In the genomic region with DNA sequence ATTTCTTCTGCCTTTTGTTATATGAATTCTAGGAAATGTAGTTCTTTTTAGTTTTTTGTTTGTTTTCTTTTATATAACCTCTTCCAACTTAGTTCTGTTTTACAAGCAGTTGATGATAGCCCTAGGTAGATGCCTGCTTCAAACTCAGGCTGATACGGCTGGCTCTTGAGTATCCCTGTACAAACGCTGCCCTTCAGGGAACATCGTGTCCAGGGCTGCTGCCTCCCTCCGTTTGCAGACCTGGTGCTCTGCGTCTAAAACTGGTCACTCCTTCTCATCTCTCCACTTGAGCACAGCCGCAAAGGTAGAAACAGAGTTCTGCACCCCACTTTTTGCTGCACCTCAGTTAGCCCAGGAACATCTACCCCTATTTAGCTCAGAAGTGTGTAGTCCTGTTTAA, we compare ENCODE assay signal across 10 cellular contexts.
DNase-seq lines count a peak whose midpoint lies in the region; ATAC-seq and TF ChIP-seq lines count a peak whose summit lies in the region.
"Had no signal": no experiment of that assay in that cellular context is flagged by ENCODE, and none has a peak within 500 bp of the region (broad histone marks: within the 10 kb centered on the region; RNA-seq: fewer than 3 reads in every experiment).

No MANE protein-coding gene starts in this region.

- H3K79me2 ChIP-seq in DND-41 (ENCODE audit: insufficient read depth, low read length), result no peaks in the 10 kb centered on the region; the same call in none of the 2 replicates

- H2AFZ ChIP-seq in DND-41 (ENCODE audit: low read depth, low read length), result peak overlapping the region; percentile 40; the same call in 1 of the 2 replicates

- no peaks in the 10 kb centered on the region for H4K20me1 ChIP-seq in DND-41 (ENCODE audit: insufficient read depth, low read length)

- peak overlapping the region; percentile 32 for H3K9ac ChIP-seq in DND-41 (ENCODE audit: low read depth, low read length)
- H3K9ac ChIP-seq in skeletal muscle satellite cell (ENCODE audit: low read depth, low read length), result peak overlapping the region; percentile 31

- no peak for ATAC-seq in DND-41 (ENCODE audit: insufficient read depth, low read depth)
- no peak for ATAC-seq in HG03045 (IDR thresholded peaks at IDR 0.05; ENCODE audit: unreplicated experiment)

- H3K27me3 ChIP-seq in DND-41 (ENCODE audit: insufficient read depth, low read length, poor library complexity) (no peaks in the 10 kb centered on the region), SJCRH30 (no peaks in the 10 kb centered on the region), right atrium auricular region (no peaks in the 10 kb centered on the region), skeletal muscle satellite cell (ENCODE audit: control insufficient read depth, insufficient read depth, low read length) (no peaks in the 10 kb centered on the region)

- DNase-seq in DND-41 (no peak), SJCRH30 (peak in 1 of 2 experiments; percentile 7), right atrium auricular region (ENCODE audit: low spot score) (no peak), NCI-H2107 treated with DMSO at 0.1 percent for 48 hours (lab: John Stamatoyannopoulos, UW; ENCODE audit: unreplicated experiment) (no peak), middle frontal gyrus (ENCODE audit: extremely low spot score, low spot score) (no peak), GM13977 (ENCODE audit: low spot score) (no peak)
- DNase-seq: MM.1S had no signal

- H3K27ac ChIP-seq in DND-41 (ENCODE audit: low read length), result peak overlapping the region; percentile 65
- peak overlapping the region; percentile 60; the same call in 1 of the 2 replicates for H3K27ac ChIP-seq in SJCRH30
- peak overlapping the region; percentile 60 to 67 for H3K27ac ChIP-seq in right atrium auricular region

- TF ChIP-seq CTCF in DND-41 (IDR thresholded peaks at IDR 0.05; ENCODE audit: borderline replicate concordance, extremely low read depth, low read length, poor library complexity, severe bottlenecking), result no peak
- no peak for TF ChIP-seq CTCF in right atrium auricular region (IDR thresholded peaks at IDR 0.05)
- TF ChIP-seq CTCF in GM13977 (IDR thresholded peaks at IDR 0.05; ENCODE audit: extremely low read depth, insufficient read depth, missing control alignments), result no peak

- no peaks in the 10 kb centered on the region for H3K9me3 ChIP-seq in DND-41 (ENCODE audit: insufficient read depth, low read length, severe bottlenecking)
- H3K9me3 ChIP-seq in SJCRH30 (replicated peaks), result no peaks in the 10 kb centered on the region
- H3K9me3 ChIP-seq in right atrium auricular region, result no peaks in the 10 kb centered on the region
- H3K9me3 ChIP-seq in skeletal muscle satellite cell (replicated peaks; ENCODE audit: low read length), result no peaks in the 10 kb centered on the region
- H3K9me3 ChIP-seq: mucosa of descending colon had no signal

- H3K4me2 ChIP-seq in DND-41 (ENCODE audit: insufficient read depth, low read length) (peak overlapping the region; percentile 61), skeletal muscle satellite cell (ENCODE audit: low read length) (peak overlapping the region; percentile 64)

- H3K4me3 ChIP-seq in DND-41 (ENCODE audit: low read depth in 1 of 2, low read length in 2 of 2) (peak overlapping the region in 1 of 2 experiments; percentile 11; a peak in 2 of 4 replicates), SJCRH30 (no peak overlapping the region; the same call in 1 of the 2 replicates), right atrium auricular region (no peak overlapping the region), skeletal muscle satellite cell (ENCODE audit: low read length) (no peak overlapping the region)
- H3K4me3 ChIP-seq: mucosa of descending colon had no signal

- in situ Hi-C loops in GM13977 (cut with MboI; ENCODE audit: low pct_unique_long_range_greater_than_20kb, low sequenced_read_pairs, unreplicated experiment), result no loop called here

- H3K4me1 ChIP-seq in DND-41 (ENCODE audit: insufficient read depth, low read length) (peaks cover 42% of the 10 kb centered on the region), SJCRH30 (peaks cover 17% of the 10 kb centered on the region), right atrium auricular region (peaks cover 0 to 18% of the 10 kb centered on the region in 2 donors), skeletal muscle satellite cell (ENCODE audit: control insufficient read depth, insufficient read depth, low read length) (peaks cover 15% of the 10 kb centered on the region)

- H3K36me3 ChIP-seq in DND-41 (ENCODE audit: insufficient read depth, low read length) (no peaks in the 10 kb centered on the region), SJCRH30 (no peaks in the 10 kb centered on the region), right atrium auricular region (no peaks in the 10 kb centered on the region), skeletal muscle satellite cell (ENCODE audit: insufficient read depth, low read length) (no peaks in the 10 kb centered on the region)
